In the genomic region with DNA sequence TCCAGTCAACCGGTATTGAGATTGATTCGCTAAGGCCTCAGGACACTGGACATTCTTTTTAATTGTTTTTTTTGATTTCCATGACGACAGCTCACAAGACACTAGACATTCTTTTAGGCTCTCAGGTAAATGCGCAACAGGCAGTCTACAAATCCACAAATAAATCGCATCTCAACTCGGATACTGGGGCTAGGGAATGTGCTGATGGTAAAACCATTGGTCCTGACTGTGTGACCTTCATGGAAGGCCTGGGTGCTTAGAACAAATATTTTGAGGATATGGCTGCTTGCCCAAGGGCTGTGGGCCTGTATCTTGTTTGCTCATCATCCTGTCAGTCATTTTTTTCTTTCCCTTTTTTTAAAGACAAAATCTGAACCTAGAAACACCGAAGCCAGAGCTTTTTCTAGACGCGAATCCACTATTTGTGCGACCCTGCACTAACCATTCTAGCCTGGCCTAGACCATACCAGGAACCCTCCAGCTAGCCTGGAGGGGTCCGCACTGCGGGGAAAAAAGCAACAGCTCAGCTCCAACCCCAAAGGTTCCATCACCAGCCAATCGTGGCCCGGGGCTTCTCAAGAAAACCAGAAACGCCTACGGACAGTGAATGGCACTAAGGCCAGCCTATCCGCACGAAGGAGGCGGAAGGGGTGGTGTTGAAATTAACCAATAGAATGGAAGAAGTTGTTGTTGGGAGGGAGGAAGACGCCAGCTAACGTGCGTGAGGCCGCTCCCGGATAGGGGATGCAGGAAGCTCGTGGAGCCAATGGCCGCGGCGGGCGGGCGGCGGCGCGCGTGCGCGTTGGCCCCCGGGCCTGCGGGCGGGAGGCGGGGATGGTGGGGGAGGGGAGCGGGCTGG, we compare ENCODE assay signal across 1 cellular context.
TF ChIP-seq lines count a peak whose summit lies in the region.

No MANE protein-coding gene starts in this region.

TF ChIP-seq in K562, 482 proteins besides CTCF, POLR2A, EP300 and RAD21 (continued from another document and continues in another):
- TF ChIP-seq, protein P1, sequence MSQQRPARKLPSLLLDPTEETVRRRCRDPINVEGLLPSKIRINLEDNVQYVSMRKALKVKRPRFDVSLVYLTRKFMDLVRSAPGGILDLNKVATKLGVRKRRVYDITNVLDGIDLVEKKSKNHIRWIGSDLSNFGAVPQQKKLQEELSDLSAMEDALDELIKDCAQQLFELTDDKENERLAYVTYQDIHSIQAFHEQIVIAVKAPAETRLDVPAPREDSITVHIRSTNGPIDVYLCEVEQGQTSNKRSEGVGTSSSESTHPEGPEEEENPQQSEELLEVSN (IDR thresholded peaks at IDR 0.05; ENCODE audit: borderline replicate concordance in 1 of 2, extremely low read depth in 1 of 2, insufficient read depth in 1 of 2, insufficient read length in 1 of 2, low read depth in 1 of 2, low read length in 1 of 2, poor library complexity in 1 of 2, severe bottlenecking in 1 of 2), result peak in 1 of 2 experiments; percentile 60
- TF ChIP-seq MYC (IDR thresholded peaks at IDR 0.05; ENCODE audit: low read depth, low read length) (no peak), MYC (CRISPR knock-in tag; IDR thresholded peaks at IDR 0.05; ENCODE audit: borderline replicate concordance, low read depth) (0 out of 2 replicates have a peak, but pooled peaks have one; percentile 28), ZC3H4 (CRISPR knock-in tag; IDR thresholded peaks at IDR 0.05; ENCODE audit: borderline replicate concordance) (peak; percentile 61; the same call in 1 of the 2 replicates), EGR1 (conservative IDR thresholded peaks at IDR 0.05) (peak; percentile 44; the same call in 1 of the 2 replicates), POLR2B (IDR thresholded peaks at IDR 0.05; ENCODE audit: low read depth, partially characterized antibody) (peak; percentile 95), BRD9 (IDR thresholded peaks at IDR 0.05; ENCODE audit: low read depth, partially characterized antibody) (peak; percentile 65), MEIS2 (IDR thresholded peaks at IDR 0.05; ENCODE audit: partially characterized antibody) (peak; percentile 67), HDAC2 (IDR thresholded peaks at IDR 0.05) (0 out of 2 replicates have a peak, but pooled peaks have one; percentile 31), ZNF133 (CRISPR knock-in tag; IDR thresholded peaks at IDR 0.05) (0 out of 2 replicates have a peak, but pooled peaks have one; percentile 46), ZSCAN29 (IDR thresholded peaks at IDR 0.05) (peak; percentile 95), NR2C2 (CRISPR knock-in tag; IDR thresholded peaks at IDR 0.05) (no peak), NR2C2 (tag; IDR thresholded peaks at IDR 0.05) (peak; percentile 59), ZNF41 (CRISPR knock-in tag; conservative IDR thresholded peaks at IDR 0.05) (peak; percentile 59; the same call in 1 of the 2 replicates), NR2F6 (CRISPR knock-in tag; IDR thresholded peaks at IDR 0.05) (peak; percentile 62; the same call in 1 of the 2 replicates), CBFA2T3 (IDR thresholded peaks at IDR 0.05) (no peak), CCAR2 (IDR thresholded peaks at IDR 0.05; ENCODE audit: low read depth, low read length) (no peak), ZFP30 (CRISPR knock-in tag; IDR thresholded peaks at IDR 0.05; ENCODE audit: borderline replicate concordance) (peak; percentile 44; the same call in 1 of the 2 replicates), SMAD4 (CRISPR knock-in tag; conservative IDR thresholded peaks at IDR 0.05) (peak; percentile 19), TAF1 (IDR thresholded peaks at IDR 0.05; ENCODE audit: control insufficient read depth, extremely low read depth, insufficient read depth, low read length, severe bottlenecking) (peak; percentile 50), SMARCB1 (IDR thresholded peaks at IDR 0.05; ENCODE audit: insufficient read length, low read depth) (no peak), NBN (IDR thresholded peaks at IDR 0.05; ENCODE audit: low read depth) (0 out of 2 replicates have a peak, but pooled peaks have one; percentile 53), ZNF707 (CRISPR knock-in tag; conservative IDR thresholded peaks at IDR 0.05) (0 out of 2 replicates have a peak, but pooled peaks have one; percentile 38), SUPT5H (IDR thresholded peaks at IDR 0.05) (peak; percentile 93), JUND (IDR thresholded peaks at IDR 0.05; ENCODE audit: borderline replicate concordance, low read depth, low read length) (no peak), JUND (tag; IDR thresholded peaks at IDR 0.05; ENCODE audit: borderline replicate concordance, low read depth, low read length) (peak; percentile 54; the same call in 2 of the 3 replicates), KLF6 (CRISPR knock-in tag; IDR thresholded peaks at IDR 0.05; ENCODE audit: borderline replicate concordance) (0 out of 2 replicates have a peak, but pooled peaks have one; percentile 10), ZNF717 (CRISPR knock-in tag; IDR thresholded peaks at IDR 0.05) (0 out of 2 replicates have a peak, but pooled peaks have one; percentile 31), ZNF212 (CRISPR knock-in tag; IDR thresholded peaks at IDR 0.05) (peak; percentile 68; the same call in 1 of the 2 replicates), RBBP5 (IDR thresholded peaks at IDR 0.05; ENCODE audit: borderline replicate concordance, insufficient read depth, low read length, poor library complexity, severe bottlenecking) (no peak), KAT2B (IDR thresholded peaks at IDR 0.05; ENCODE audit: low read depth, low read length) (no peak), MTF1 (CRISPR knock-in tag; IDR thresholded peaks at IDR 0.05; ENCODE audit: borderline replicate concordance) (no peak), CXXC5 (CRISPR knock-in tag; IDR thresholded peaks at IDR 0.05) (peak; percentile 89), NRF1 (conservative IDR thresholded peaks at IDR 0.05 in 1 of 2, IDR thresholded peaks at IDR 0.05 in 1 of 2) (peak; percentile 93 to 94), POLR2H (tag; IDR thresholded peaks at IDR 0.05; ENCODE audit: low read depth) (peak; percentile 97), COPS2 (conservative IDR thresholded peaks at IDR 0.05) (no peak)
- TF ChIP-seq, protein P2, sequence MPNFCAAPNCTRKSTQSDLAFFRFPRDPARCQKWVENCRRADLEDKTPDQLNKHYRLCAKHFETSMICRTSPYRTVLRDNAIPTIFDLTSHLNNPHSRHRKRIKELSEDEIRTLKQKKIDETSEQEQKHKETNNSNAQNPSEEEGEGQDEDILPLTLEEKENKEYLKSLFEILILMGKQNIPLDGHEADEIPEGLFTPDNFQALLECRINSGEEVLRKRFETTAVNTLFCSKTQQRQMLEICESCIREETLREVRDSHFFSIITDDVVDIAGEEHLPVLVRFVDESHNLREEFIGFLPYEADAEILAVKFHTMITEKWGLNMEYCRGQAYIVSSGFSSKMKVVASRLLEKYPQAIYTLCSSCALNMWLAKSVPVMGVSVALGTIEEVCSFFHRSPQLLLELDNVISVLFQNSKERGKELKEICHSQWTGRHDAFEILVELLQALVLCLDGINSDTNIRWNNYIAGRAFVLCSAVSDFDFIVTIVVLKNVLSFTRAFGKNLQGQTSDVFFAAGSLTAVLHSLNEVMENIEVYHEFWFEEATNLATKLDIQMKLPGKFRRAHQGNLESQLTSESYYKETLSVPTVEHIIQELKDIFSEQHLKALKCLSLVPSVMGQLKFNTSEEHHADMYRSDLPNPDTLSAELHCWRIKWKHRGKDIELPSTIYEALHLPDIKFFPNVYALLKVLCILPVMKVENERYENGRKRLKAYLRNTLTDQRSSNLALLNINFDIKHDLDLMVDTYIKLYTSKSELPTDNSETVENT (CRISPR knock-in tag; IDR thresholded peaks at IDR 0.05), result peak; percentile 51; the same call in 1 of the 2 replicates
- TF ChIP-seq, protein P3, sequence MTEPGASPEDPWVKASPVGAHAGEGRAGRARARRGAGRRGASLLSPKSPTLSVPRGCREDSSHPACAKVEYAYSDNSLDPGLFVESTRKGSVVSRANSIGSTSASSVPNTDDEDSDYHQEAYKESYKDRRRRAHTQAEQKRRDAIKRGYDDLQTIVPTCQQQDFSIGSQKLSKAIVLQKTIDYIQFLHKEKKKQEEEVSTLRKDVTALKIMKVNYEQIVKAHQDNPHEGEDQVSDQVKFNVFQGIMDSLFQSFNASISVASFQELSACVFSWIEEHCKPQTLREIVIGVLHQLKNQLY (CRISPR knock-in tag; conservative IDR thresholded peaks at IDR 0.05), result peak in 1 of 2 experiments; percentile 39; a peak in 1 of 4 replicates
- TF ChIP-seq, protein P4, sequence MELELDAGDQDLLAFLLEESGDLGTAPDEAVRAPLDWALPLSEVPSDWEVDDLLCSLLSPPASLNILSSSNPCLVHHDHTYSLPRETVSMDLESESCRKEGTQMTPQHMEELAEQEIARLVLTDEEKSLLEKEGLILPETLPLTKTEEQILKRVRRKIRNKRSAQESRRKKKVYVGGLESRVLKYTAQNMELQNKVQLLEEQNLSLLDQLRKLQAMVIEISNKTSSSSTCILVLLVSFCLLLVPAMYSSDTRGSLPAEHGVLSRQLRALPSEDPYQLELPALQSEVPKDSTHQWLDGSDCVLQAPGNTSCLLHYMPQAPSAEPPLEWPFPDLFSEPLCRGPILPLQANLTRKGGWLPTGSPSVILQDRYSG (tag; conservative IDR thresholded peaks at IDR 0.05; ENCODE audit: low read depth), result peak; percentile 30; the same call in 1 of the 2 replicates
- TF ChIP-seq, protein P5, sequence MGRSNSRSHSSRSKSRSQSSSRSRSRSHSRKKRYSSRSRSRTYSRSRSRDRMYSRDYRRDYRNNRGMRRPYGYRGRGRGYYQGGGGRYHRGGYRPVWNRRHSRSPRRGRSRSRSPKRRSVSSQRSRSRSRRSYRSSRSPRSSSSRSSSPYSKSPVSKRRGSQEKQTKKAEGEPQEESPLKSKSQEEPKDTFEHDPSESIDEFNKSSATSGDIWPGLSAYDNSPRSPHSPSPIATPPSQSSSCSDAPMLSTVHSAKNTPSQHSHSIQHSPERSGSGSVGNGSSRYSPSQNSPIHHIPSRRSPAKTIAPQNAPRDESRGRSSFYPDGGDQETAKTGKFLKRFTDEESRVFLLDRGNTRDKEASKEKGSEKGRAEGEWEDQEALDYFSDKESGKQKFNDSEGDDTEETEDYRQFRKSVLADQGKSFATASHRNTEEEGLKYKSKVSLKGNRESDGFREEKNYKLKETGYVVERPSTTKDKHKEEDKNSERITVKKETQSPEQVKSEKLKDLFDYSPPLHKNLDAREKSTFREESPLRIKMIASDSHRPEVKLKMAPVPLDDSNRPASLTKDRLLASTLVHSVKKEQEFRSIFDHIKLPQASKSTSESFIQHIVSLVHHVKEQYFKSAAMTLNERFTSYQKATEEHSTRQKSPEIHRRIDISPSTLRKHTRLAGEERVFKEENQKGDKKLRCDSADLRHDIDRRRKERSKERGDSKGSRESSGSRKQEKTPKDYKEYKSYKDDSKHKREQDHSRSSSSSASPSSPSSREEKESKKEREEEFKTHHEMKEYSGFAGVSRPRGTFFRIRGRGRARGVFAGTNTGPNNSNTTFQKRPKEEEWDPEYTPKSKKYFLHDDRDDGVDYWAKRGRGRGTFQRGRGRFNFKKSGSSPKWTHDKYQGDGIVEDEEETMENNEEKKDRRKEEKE (IDR thresholded peaks at IDR 0.05; ENCODE audit: borderline replicate concordance in 1 of 2, control insufficient read depth in 1 of 2, low read depth in 2 of 2, low read length in 1 of 2), result no peak
- TF ChIP-seq, protein P6, sequence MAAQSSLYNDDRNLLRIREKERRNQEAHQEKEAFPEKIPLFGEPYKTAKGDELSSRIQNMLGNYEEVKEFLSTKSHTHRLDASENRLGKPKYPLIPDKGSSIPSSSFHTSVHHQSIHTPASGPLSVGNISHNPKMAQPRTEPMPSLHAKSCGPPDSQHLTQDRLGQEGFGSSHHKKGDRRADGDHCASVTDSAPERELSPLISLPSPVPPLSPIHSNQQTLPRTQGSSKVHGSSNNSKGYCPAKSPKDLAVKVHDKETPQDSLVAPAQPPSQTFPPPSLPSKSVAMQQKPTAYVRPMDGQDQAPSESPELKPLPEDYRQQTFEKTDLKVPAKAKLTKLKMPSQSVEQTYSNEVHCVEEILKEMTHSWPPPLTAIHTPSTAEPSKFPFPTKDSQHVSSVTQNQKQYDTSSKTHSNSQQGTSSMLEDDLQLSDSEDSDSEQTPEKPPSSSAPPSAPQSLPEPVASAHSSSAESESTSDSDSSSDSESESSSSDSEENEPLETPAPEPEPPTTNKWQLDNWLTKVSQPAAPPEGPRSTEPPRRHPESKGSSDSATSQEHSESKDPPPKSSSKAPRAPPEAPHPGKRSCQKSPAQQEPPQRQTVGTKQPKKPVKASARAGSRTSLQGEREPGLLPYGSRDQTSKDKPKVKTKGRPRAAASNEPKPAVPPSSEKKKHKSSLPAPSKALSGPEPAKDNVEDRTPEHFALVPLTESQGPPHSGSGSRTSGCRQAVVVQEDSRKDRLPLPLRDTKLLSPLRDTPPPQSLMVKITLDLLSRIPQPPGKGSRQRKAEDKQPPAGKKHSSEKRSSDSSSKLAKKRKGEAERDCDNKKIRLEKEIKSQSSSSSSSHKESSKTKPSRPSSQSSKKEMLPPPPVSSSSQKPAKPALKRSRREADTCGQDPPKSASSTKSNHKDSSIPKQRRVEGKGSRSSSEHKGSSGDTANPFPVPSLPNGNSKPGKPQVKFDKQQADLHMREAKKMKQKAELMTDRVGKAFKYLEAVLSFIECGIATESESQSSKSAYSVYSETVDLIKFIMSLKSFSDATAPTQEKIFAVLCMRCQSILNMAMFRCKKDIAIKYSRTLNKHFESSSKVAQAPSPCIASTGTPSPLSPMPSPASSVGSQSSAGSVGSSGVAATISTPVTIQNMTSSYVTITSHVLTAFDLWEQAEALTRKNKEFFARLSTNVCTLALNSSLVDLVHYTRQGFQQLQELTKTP (IDR thresholded peaks at IDR 0.05; ENCODE audit: low read depth in 1 of 2, partially characterized antibody in 2 of 2), result peak; percentile 68 to 86
- TF ChIP-seq, protein P7, sequence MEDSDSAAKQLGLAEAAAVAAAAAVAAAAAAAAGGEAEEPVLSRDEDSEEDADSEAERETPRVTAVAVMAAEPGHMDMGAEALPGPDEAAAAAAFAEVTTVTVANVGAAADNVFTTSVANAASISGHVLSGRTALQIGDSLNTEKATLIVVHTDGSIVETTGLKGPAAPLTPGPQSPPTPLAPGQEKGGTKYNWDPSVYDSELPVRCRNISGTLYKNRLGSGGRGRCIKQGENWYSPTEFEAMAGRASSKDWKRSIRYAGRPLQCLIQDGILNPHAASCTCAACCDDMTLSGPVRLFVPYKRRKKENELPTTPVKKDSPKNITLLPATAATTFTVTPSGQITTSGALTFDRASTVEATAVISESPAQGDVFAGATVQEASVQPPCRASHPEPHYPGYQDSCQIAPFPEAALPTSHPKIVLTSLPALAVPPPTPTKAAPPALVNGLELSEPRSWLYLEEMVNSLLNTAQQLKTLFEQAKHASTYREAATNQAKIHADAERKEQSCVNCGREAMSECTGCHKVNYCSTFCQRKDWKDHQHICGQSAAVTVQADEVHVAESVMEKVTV (CRISPR knock-in tag; IDR thresholded peaks at IDR 0.05), result peak; percentile 58; the same call in 1 of the 2 replicates
- TF ChIP-seq, protein P8, sequence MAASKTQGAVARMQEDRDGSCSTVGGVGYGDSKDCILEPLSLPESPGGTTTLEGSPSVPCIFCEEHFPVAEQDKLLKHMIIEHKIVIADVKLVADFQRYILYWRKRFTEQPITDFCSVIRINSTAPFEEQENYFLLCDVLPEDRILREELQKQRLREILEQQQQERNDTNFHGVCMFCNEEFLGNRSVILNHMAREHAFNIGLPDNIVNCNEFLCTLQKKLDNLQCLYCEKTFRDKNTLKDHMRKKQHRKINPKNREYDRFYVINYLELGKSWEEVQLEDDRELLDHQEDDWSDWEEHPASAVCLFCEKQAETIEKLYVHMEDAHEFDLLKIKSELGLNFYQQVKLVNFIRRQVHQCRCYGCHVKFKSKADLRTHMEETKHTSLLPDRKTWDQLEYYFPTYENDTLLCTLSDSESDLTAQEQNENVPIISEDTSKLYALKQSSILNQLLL (CRISPR knock-in tag; IDR thresholded peaks at IDR 0.05; ENCODE audit: borderline replicate concordance), result no peak
- TF ChIP-seq, protein P9, sequence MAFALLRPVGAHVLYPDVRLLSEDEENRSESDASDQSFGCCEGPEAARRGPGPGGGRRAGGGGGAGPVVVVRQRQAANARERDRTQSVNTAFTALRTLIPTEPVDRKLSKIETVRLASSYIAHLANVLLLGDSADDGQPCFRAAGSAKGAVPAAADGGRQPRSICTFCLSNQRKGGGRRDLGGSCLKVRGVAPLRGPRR (CRISPR knock-in tag; IDR thresholded peaks at IDR 0.05), result 0 out of 2 replicates have a peak, but pooled peaks have one; percentile 51
